ENCODE assay signal across 9 cellular contexts in genomic region chr1:52574594-52574993, GRCh38. TPM values are rescaled to one million over a fixed set of nuclear protein-coding genes. Genes with fewer than 3 reads are reported as not detected.
DNase-seq lines count a peak whose midpoint lies in the region; ATAC-seq, FAIRE-seq and TF ChIP-seq lines count a peak whose summit lies in the region.
"Had no signal": no experiment of that assay in that cellular context is flagged by ENCODE, and none has a peak within 500 bp of the region (broad histone marks: within the 10 kb centered on the region; RNA-seq: fewer than 3 reads in every experiment).

No MANE protein-coding gene starts in this region.

- H3K4me1 Mint-ChIP-seq in astrocyte (ENCODE audit: low read depth, unreplicated experiment) = peaks cover 8% of the 10 kb centered on the region
- H3K4me1 Mint-ChIP-seq in mesothelial cell of epicardium = peaks cover 4% of the 10 kb centered on the region
- H3K4me1 Mint-ChIP-seq in stimulated activated naive B cell treated with anti-CD40 and anti-IgM and Interleukin-4, amounts not matched to agents 10 μg/mL and 1 μg/mL and 100 μg/mL, for 72 hours = peaks cover 11 to 28% of the 10 kb centered on the region in 2 donors
- H3K4me1 Mint-ChIP-seq in activated CD4-positive, alpha-beta T cell treated with anti-CD3 and anti-CD28 coated beads, Interleukin-2, amount 10 ng/mL, durations not matched to agents 7 days and 5 days = peaks cover 17% of the 10 kb centered on the region

- no peaks in the 10 kb centered on the region for H3K27me3 ChIP-seq in astrocyte (ENCODE audit: insufficient read depth, low read length)

- FAIRE-seq in astrocyte (lab: Jason Lieb, UNC) = peak; percentile 67

- no peak overlapping the region for H3K4me3 ChIP-seq in astrocyte (ENCODE audit: insufficient read depth, low read depth, low read length)
- H3K4me3 ChIP-seq: lower lobe of right lung had no signal

- peaks cover 7% of the 10 kb centered on the region for H3K27me3 Mint-ChIP-seq in astrocyte (ENCODE audit: low read depth, unreplicated experiment)
- H3K27me3 Mint-ChIP-seq in mesothelial cell of epicardium (ENCODE audit: low read depth) = no peaks in the 10 kb centered on the region
- H3K27me3 Mint-ChIP-seq in stimulated activated naive B cell treated with anti-CD40 and anti-IgM and Interleukin-4, amounts not matched to agents 10 μg/mL and 1 μg/mL and 100 μg/mL, for 72 hours = no peaks in the 10 kb centered on the region
- no peaks in the 10 kb centered on the region for H3K27me3 Mint-ChIP-seq in activated CD4-positive, alpha-beta T cell treated with anti-CD3 and anti-CD28 coated beads, Interleukin-2, amount 10 ng/mL, durations not matched to agents 7 days and 5 days

- H3K9ac ChIP-seq in astrocyte (ENCODE audit: low read length) = no peak overlapping the region

- H3K4me2 ChIP-seq in astrocyte (ENCODE audit: low read length) = peak overlapping the region; percentile 39

- no peaks in the 10 kb centered on the region for H4K20me1 ChIP-seq in astrocyte (ENCODE audit: insufficient read depth, low read length)

- peak overlapping the region; percentile 11 for H3K27ac Mint-ChIP-seq in astrocyte (ENCODE audit: unreplicated experiment)
- H3K27ac Mint-ChIP-seq in mesothelial cell of epicardium = no peak overlapping the region
- H3K27ac Mint-ChIP-seq in stimulated activated naive B cell treated with anti-CD40 and anti-IgM and Interleukin-4, amounts not matched to agents 10 μg/mL and 1 μg/mL and 100 μg/mL, for 72 hours = no peak overlapping the region
- H3K27ac Mint-ChIP-seq in activated CD4-positive, alpha-beta T cell treated with anti-CD3 and anti-CD28 coated beads, Interleukin-2, amount 10 ng/mL, durations not matched to agents 7 days and 5 days = no peak overlapping the region

- ATAC-seq in stimulated activated naive B cell treated with anti-CD40 and anti-IgM and Interleukin-4, amounts not matched to agents 10 μg/mL and 1 μg/mL and 100 μg/mL, for 72 hours (replicated peaks) = no peak
- ATAC-seq: lower lobe of right lung had no signal

- H3K36me3 Mint-ChIP-seq in astrocyte (ENCODE audit: low read depth, unreplicated experiment) (no peaks in the 10 kb centered on the region), mesothelial cell of epicardium (no peaks in the 10 kb centered on the region)
- H3K36me3 Mint-ChIP-seq in stimulated activated naive B cell treated with anti-CD40 and anti-IgM and Interleukin-4, amounts not matched to agents 10 μg/mL and 1 μg/mL and 100 μg/mL, for 72 hours = peaks cover 0 to 4% of the 10 kb centered on the region in 2 donors
- peaks cover 8% of the 10 kb centered on the region for H3K36me3 Mint-ChIP-seq in activated CD4-positive, alpha-beta T cell treated with anti-CD3 and anti-CD28 coated beads, Interleukin-2, amount 10 ng/mL, durations not matched to agents 7 days and 5 days (ENCODE audit: low read depth)

- H3K4me3 Mint-ChIP-seq in astrocyte (ENCODE audit: unreplicated experiment) (peak overlapping the region; percentile 4), mesothelial cell of epicardium (no peak overlapping the region)
- no peak overlapping the region for H3K4me3 Mint-ChIP-seq in stimulated activated naive B cell treated with anti-CD40 and anti-IgM and Interleukin-4, amounts not matched to agents 10 μg/mL and 1 μg/mL and 100 μg/mL, for 72 hours
- H3K4me3 Mint-ChIP-seq in activated CD4-positive, alpha-beta T cell treated with anti-CD3 and anti-CD28 coated beads, Interleukin-2, amount 10 ng/mL, durations not matched to agents 7 days and 5 days = no peak overlapping the region

- POLR2A ChIA-PET in activated CD4-positive, alpha-beta T cell treated with anti-CD3 and anti-CD28 coated beads, Interleukin-2, amount 10 ng/mL, durations not matched to agents 7 days and 5 days (lab: Charles Lee) = no interaction called here

- no peaks in the 10 kb centered on the region for H3K36me3 ChIP-seq in astrocyte (ENCODE audit: insufficient read depth, low read length)
- H3K36me3 ChIP-seq: lower lobe of right lung had no signal

- H3K27ac ChIP-seq in astrocyte (ENCODE audit: low read depth, low read length) = no peak overlapping the region
- H3K27ac ChIP-seq: lower lobe of right lung had no signal

- no peak overlapping the region for H2AFZ ChIP-seq in astrocyte (ENCODE audit: low read depth, low read length)

- no peaks in the 10 kb centered on the region for H3K9me3 ChIP-seq in astrocyte (ENCODE audit: insufficient read depth, low read depth, low read length)
- H3K9me3 ChIP-seq: lower lobe of right lung had no signal

- peak; percentile 71 for DNase-seq in AG09319 (ENCODE audit: extremely low read depth, low read depth)
- DNase-seq in M059J (ENCODE audit: low read depth) = peak; percentile 97
- DNase-seq in astrocyte (ENCODE audit: low read depth) = peak; percentile 99
- peak; percentile 18 for DNase-seq in inferior parietal cortex (ENCODE audit: extremely low spot score)
- DNase-seq in mesothelial cell of epicardium (ENCODE audit: low spot score in 2 of 2, unreplicated experiment in 2 of 2) = no peak
- DNase-seq in stimulated activated naive B cell treated with anti-CD40 and anti-IgM and Interleukin-4, amounts not matched to agents 10 μg/mL and 1 μg/mL and 100 μg/mL, for 72 hours = no peak
- DNase-seq in activated naive CD4-positive, alpha-beta T cell treated with anti-CD3 and anti-CD28 coated beads, Interleukin-2, amount 50 U/mL, for 16 hours = no peak
- DNase-seq in activated CD4-positive, alpha-beta T cell treated with anti-CD3 and anti-CD28 coated beads, Interleukin-2, amount 10 ng/mL, durations not matched to agents 7 days and 5 days = no peak
- DNase-seq: lower lobe of right lung had no signal

- CTCF ChIA-PET in activated CD4-positive, alpha-beta T cell treated with anti-CD3 and anti-CD28 coated beads, Interleukin-2, amount 10 ng/mL, durations not matched to agents 7 days and 5 days (lab: Charles Lee) = interaction anchor here (1.9 kb wide), 1 partner anchor 21 kb away, joined by 5 read pairs; the partner anchor contains the start of gene TUT4

- H3K9me3 Mint-ChIP-seq in astrocyte (ENCODE audit: unreplicated experiment) (peaks cover 3% of the 10 kb centered on the region), mesothelial cell of epicardium (no peaks in the 10 kb centered on the region)
- peaks cover 0 to 5% of the 10 kb centered on the region in 2 donors for H3K9me3 Mint-ChIP-seq in stimulated activated naive B cell treated with anti-CD40 and anti-IgM and Interleukin-4, amounts not matched to agents 10 μg/mL and 1 μg/mL and 100 μg/mL, for 72 hours
- H3K9me3 Mint-ChIP-seq in activated CD4-positive, alpha-beta T cell treated with anti-CD3 and anti-CD28 coated beads, Interleukin-2, amount 10 ng/mL, durations not matched to agents 7 days and 5 days = peaks cover 9% of the 10 kb centered on the region

- H3K4me1 ChIP-seq in astrocyte (ENCODE audit: insufficient read depth, low read length) = peaks cover 7% of the 10 kb centered on the region
- H3K4me1 ChIP-seq: lower lobe of right lung had no signal

- no peaks in the 10 kb centered on the region for H3K79me2 ChIP-seq in astrocyte (ENCODE audit: insufficient read depth, low read length)

- TF ChIP-seq CTCF in AG09319 (IDR thresholded peaks at IDR 0.05; ENCODE audit: low read depth, low read length) (no peak), astrocyte (IDR thresholded peaks at IDR 0.05; ENCODE audit: insufficient read depth, low read depth, low read length) (no peak), mesothelial cell of epicardium (IDR thresholded peaks at IDR 0.05; ENCODE audit: unreplicated experiment) (no peak)

RNA-seq across cellular contexts. Expression of gene TUT4, which starts 21.7 kb away (rescaled TPM):
- 12.7 and 22.3 TPM in 2 replicates for total RNA-seq in M059J (2014; rRNA removed; shearing (Covaris generic))
- 44.8 and 47.0 TPM in 2 replicates for total RNA-seq in astrocyte
- 123 to 132 TPM (median 129 TPM) in 3 replicates for total RNA-seq in mesothelial cell of epicardium
- total RNA-seq in activated CD4-positive, alpha-beta T cell treated with anti-CD3 and anti-CD28 coated beads, Interleukin-2, amount 10 ng/mL, durations not matched to agents 7 days and 5 days = 100 to 1,000 TPM in 1 of 2 experiments, 10 to 100 TPM in 1; 88.0 to 101 TPM

RNA-seq across cellular contexts. Expression of gene GPX7, which starts 27.6 kb away (rescaled TPM):
- total RNA-seq in M059J (2014; rRNA removed; shearing (Covaris generic)) = 7.7 and 8.7 TPM in 2 replicates
- total RNA-seq in astrocyte (4.2 and 5.7 TPM in 2 replicates), mesothelial cell of epicardium (57.7 to 62.6 TPM (median 61.8 TPM) in 3 replicates)
- 10 to 100 TPM; 20.3 to 22.8 TPM for total RNA-seq in activated CD4-positive, alpha-beta T cell treated with anti-CD3 and anti-CD28 coated beads, Interleukin-2, amount 10 ng/mL, durations not matched to agents 7 days and 5 days

RNA-seq across cellular contexts. Expression of gene SHISAL2A, which starts 58.4 kb away (rescaled TPM):
- 0.15 TPM in 1 of 2 replicates, not detected in the other for total RNA-seq in M059J (2014; rRNA removed; shearing (Covaris generic))
- total RNA-seq in astrocyte = not detected in 2 replicates
- 0.99 to 1.4 TPM (median 1.4 TPM) in 3 replicates for total RNA-seq in mesothelial cell of epicardium
- total RNA-seq in activated CD4-positive, alpha-beta T cell treated with anti-CD3 and anti-CD28 coated beads, Interleukin-2, amount 10 ng/mL, durations not matched to agents 7 days and 5 days = 1 to 10 TPM; 8.2 TPM

Comparison
In these comparisons a context has a peak if more than half of its experiments do, and no peak if none do; other contexts are left out.
1. DNase-seq: peak in AG09319 (single experiment), M059J (single experiment), astrocyte (single experiment) and inferior parietal cortex (single experiment); none in mesothelial cell of epicardium (0 of 2), stimulated activated naive B cell treated with anti-CD40 and anti-IgM and Interleukin-4, amounts not matched to agents 10 μg/mL and 1 μg/mL and 100 μg/mL, for 72 hours (single experiment), activated naive CD4-positive, alpha-beta T cell treated with anti-CD3 and anti-CD28 coated beads, Interleukin-2, amount 50 U/mL, for 16 hours (single experiment) and activated CD4-positive, alpha-beta T cell treated with anti-CD3 and anti-CD28 coated beads, Interleukin-2, amount 10 ng/mL, durations not matched to agents 7 days and 5 days (single experiment).